14 cellular contexts compared by ENCODE assay signal in the genomic region with DNA sequence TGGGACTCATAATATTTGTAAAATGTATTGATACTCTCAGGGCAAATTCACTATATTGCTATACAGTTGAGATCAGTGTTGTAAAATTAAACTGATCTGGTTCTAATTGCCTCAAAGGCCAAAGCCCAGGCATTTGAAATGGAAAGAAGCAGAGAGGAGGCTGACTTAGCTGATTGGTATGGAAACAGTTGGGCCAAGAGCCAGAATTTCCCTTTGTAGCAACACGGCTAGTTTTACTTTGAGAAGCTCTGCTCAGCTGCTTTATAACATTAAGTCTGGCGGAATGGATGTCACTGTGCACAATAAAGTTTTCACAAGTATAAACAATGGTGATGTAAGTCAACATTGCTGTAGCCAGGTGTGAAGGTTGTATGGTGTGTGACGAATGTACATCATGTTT.
DNase-seq lines count a peak whose midpoint lies in the region; ATAC-seq and FAIRE-seq lines count a peak whose summit lies in the region.
"Had no signal": no experiment of that assay in that cellular context is flagged by ENCODE, and none has a peak within 500 bp of the region (broad histone marks: within the 10 kb centered on the region; RNA-seq: fewer than 3 reads in every experiment).

No MANE protein-coding gene starts in this region.

- H3K9ac ChIP-seq in adipocyte (ENCODE audit: low read length), result no peak overlapping the region

- H3K9me3 ChIP-seq in adipocyte (ENCODE audit: control insufficient read depth, low read length), result no peaks in the 10 kb centered on the region
- no peaks in the 10 kb centered on the region for H3K9me3 ChIP-seq in small intestine (ENCODE audit: control insufficient read depth, low read depth)
- H3K9me3 ChIP-seq: heart left ventricle had no signal

- no peak overlapping the region for H3K27ac ChIP-seq in small intestine (ENCODE audit: low read depth in 1 of 2, low read length in 1 of 2)
- H3K27ac ChIP-seq: heart left ventricle had no signal

- DNase-seq in GM04504 (ENCODE audit: low read depth) (peak; percentile 80), adipocyte (ENCODE audit: low read depth) (peak; percentile 97), fibroblast of the conjunctiva (ENCODE audit: low read depth) (peak; percentile 89), small intestine (peak; percentile 51), epidermal melanocyte (ENCODE audit: insufficient read length, low spot score) (no peak), NCI-H2227 treated with DMSO at 0.1 percent for 48 hours (lab: John Stamatoyannopoulos, UW) (no peak), NOMO-1 treated with DMSO at 0.1 percent for 48 hours (lab: John Stamatoyannopoulos, UW; ENCODE audit: unreplicated experiment) (no peak)
- DNase-seq: activated CD4-positive, alpha-beta T cell treated with anti-CD3 and anti-CD28 coated beads, Interleukin-2, amount 50 U/mL, for 1 hour; activated effector memory CD4-positive, alpha-beta T cell treated with anti-CD3 and anti-CD28 coated beads, Interleukin-2, amount 50 U/mL, for 16 hours; heart left ventricle; KG1; NCI-H1930; posterior cingulate gyrus had no signal

- no peak for FAIRE-seq in small intestine (lab: Jason Lieb, UNC)

- H3K36me3 ChIP-seq in adipocyte (ENCODE audit: control insufficient read depth, insufficient read depth, low read length, severe bottlenecking) (peaks cover 5% of the 10 kb centered on the region), small intestine (ENCODE audit: control insufficient read depth in 2 of 2, insufficient read depth in 2 of 2, low read length in 2 of 2) (no peaks in the 10 kb centered on the region)

- H3K4me1 ChIP-seq in adipocyte (ENCODE audit: control insufficient read depth, insufficient read depth, low read length) (peaks cover 27% of the 10 kb centered on the region), small intestine (ENCODE audit: control insufficient read depth in 2 of 2, insufficient read depth in 1 of 2, low read depth in 1 of 2, low read length in 1 of 2) (peaks cover 0 to 4% of the 10 kb centered on the region in 2 donors)
- H3K4me1 ChIP-seq: heart left ventricle had no signal

- peak overlapping the region; percentile 10 for H3K4me3 ChIP-seq in adipocyte (ENCODE audit: low read length)
- H3K4me3 ChIP-seq in small intestine (ENCODE audit: low read depth in 1 of 2, low read length in 2 of 2), result no peak overlapping the region
- H3K4me3 ChIP-seq: heart left ventricle had no signal

- H3K27me3 ChIP-seq in adipocyte (replicated peaks; ENCODE audit: control insufficient read depth, insufficient read depth, low read length) (no peaks in the 10 kb centered on the region), small intestine (ENCODE audit: control insufficient read depth in 2 of 2, insufficient read depth in 2 of 2, low read length in 2 of 2) (no peaks in the 10 kb centered on the region)
- H3K27me3 ChIP-seq: heart left ventricle had no signal

- 35 to 51% (median 43%) methylated on average over 3 of the region's 3 CpGs for WGBS in small intestine, 3 donors

- no peak for ATAC-seq in HG02973 (IDR thresholded peaks at IDR 0.05; ENCODE audit: unreplicated experiment)

Comparison
In these comparisons a context has a peak if more than half of its experiments do, and no peak if none do; other contexts are left out.
1. DNase-seq: peak in GM04504 (single experiment), adipocyte (single experiment), fibroblast of the conjunctiva (single experiment) and small intestine (single experiment); none in epidermal melanocyte (single experiment), NCI-H2227 treated with DMSO at 0.1 percent for 48 hours (single experiment) and NOMO-1 treated with DMSO at 0.1 percent for 48 hours (single experiment).